In the genomic region with DNA sequence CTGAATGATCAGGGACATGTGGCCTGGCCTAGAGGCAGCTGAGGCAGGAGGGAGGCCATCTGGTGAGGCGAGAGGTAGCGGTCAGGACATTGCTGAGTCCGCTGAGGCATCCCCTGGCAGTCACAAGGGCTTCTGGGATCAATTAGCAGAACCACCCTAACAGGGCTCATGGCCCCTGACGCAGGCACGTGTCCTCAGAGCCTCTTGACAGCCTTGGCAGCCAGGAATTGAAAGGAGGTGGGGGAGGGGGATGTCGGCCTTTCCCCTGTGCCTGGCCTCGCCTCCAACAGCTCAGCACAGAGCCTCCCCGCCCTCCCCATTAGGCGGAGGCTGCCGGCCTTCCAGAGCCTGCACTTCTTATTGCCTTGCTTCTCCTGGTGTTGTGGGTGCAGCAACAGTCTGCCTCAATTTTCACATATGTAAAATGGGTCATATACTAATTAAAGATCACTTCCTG, we compare ENCODE assay signal across 10 cellular contexts. TPM values are rescaled to one million over a fixed set of nuclear protein-coding genes. Genes with fewer than 3 reads are reported as not detected.
DNase-seq lines count a peak whose midpoint lies in the region; ATAC-seq and TF ChIP-seq lines count a peak whose summit lies in the region.
"Had no signal": no experiment of that assay in that cellular context is flagged by ENCODE, and none has a peak within 500 bp of the region (broad histone marks: within the 10 kb centered on the region; RNA-seq: fewer than 3 reads in every experiment).

No MANE protein-coding gene starts in this region.

- no peaks in the 10 kb centered on the region for H3K4me1 ChIP-seq in CD4-positive, alpha-beta memory T cell (ENCODE audit: insufficient read depth, low read length)

- POLR2A ChIA-PET in CD4-positive, alpha-beta memory T cell (lab: Charles Lee; ENCODE audit: partially characterized antibody), result no interaction called here

- peaks cover 0 to 4% (median 2%) of the 10 kb centered on the region in 4 donors for H3K4me1 Mint-ChIP-seq in CD4-positive, alpha-beta memory T cell

- no peak overlapping the region for H3K27ac ChIP-seq in CD4-positive, alpha-beta memory T cell (ENCODE audit: low read depth, low read length)
- H3K27ac ChIP-seq: brain microvascular endothelial cell had no signal

- ATAC-seq in HG02884 (IDR thresholded peaks at IDR 0.05; ENCODE audit: unreplicated experiment) (no peak), GM19023 (IDR thresholded peaks at IDR 0.05; ENCODE audit: unreplicated experiment) (no peak)
- ATAC-seq: stimulated activated memory B cell treated with anti-CD40 and anti-IgM and Interleukin-4, amounts not matched to agents 10 μg/mL and 1 μg/mL and 100 μg/mL, for 72 hours had no signal

- intact Hi-C loops in CD4-positive, alpha-beta memory T cell (cut with micrococcal nuclease), result no loop called here

- no peaks in the 10 kb centered on the region for H3K36me3 ChIP-seq in CD4-positive, alpha-beta memory T cell (ENCODE audit: insufficient read depth, low read length)
- H3K36me3 ChIP-seq: brain microvascular endothelial cell had no signal

- no peaks in the 10 kb centered on the region for H3K9me3 ChIP-seq in CD4-positive, alpha-beta memory T cell (ENCODE audit: control insufficient read depth in 1 of 2, low read length in 2 of 2)

- no peaks in the 10 kb centered on the region for H3K9me3 Mint-ChIP-seq in CD4-positive, alpha-beta memory T cell
- H3K9me3 Mint-ChIP-seq: stimulated activated memory B cell treated with anti-CD40 and anti-IgM and Interleukin-4, amounts not matched to agents 10 μg/mL and 1 μg/mL and 100 μg/mL, for 72 hours had no signal

- no peak overlapping the region for H3K4me3 Mint-ChIP-seq in CD4-positive, alpha-beta memory T cell
- H3K4me3 Mint-ChIP-seq: stimulated activated memory B cell treated with anti-CD40 and anti-IgM and Interleukin-4, amounts not matched to agents 10 μg/mL and 1 μg/mL and 100 μg/mL, for 72 hours had no signal

- no peaks in the 10 kb centered on the region for H3K27me3 Mint-ChIP-seq in CD4-positive, alpha-beta memory T cell

- no peaks in the 10 kb centered on the region for H3K27me3 ChIP-seq in CD4-positive, alpha-beta memory T cell (ENCODE audit: insufficient read depth, low read length)
- H3K27me3 ChIP-seq: brain microvascular endothelial cell had no signal

- H3K27ac Mint-ChIP-seq in CD4-positive, alpha-beta memory T cell, result no peak overlapping the region
- H3K27ac Mint-ChIP-seq: stimulated activated memory B cell treated with anti-CD40 and anti-IgM and Interleukin-4, amounts not matched to agents 10 μg/mL and 1 μg/mL and 100 μg/mL, for 72 hours had no signal

- CTCF ChIA-PET in CD4-positive, alpha-beta memory T cell (lab: Charles Lee; ENCODE audit: partially characterized antibody), result interaction anchor here (0.6 kb wide), 1 partner anchor 415 kb away, joined by 3 read pairs; no protein-coding TSS in a partner anchor

- no peak for TF ChIP-seq CTCF in GM12865 (IDR thresholded peaks at IDR 0.05; ENCODE audit: insufficient read depth, low read depth, low read length, missing control alignments)
- TF ChIP-seq CTCF in fibroblast of villous mesenchyme (IDR thresholded peaks at IDR 0.05; ENCODE audit: insufficient read depth, low read depth, low read length), result no peak

- DNase-seq in GM12865 (ENCODE audit: low read depth) (peak; percentile 13), NOMO-1 treated with DMSO at 0.1 percent for 48 hours (lab: John Stamatoyannopoulos, UW; ENCODE audit: unreplicated experiment) (peak; percentile 10), fibroblast of villous mesenchyme (ENCODE audit: low read depth) (peak; percentile 72), retina (peak; percentile 91), COR-L47 (lab: John Stamatoyannopoulos, UW) (no peak)
- no peak for DNase-seq in CD4-positive, alpha-beta memory T cell
- DNase-seq: brain microvascular endothelial cell had no signal

- H3K36me3 Mint-ChIP-seq in CD4-positive, alpha-beta memory T cell, result no peaks in the 10 kb centered on the region
- H3K36me3 Mint-ChIP-seq: stimulated activated memory B cell treated with anti-CD40 and anti-IgM and Interleukin-4, amounts not matched to agents 10 μg/mL and 1 μg/mL and 100 μg/mL, for 72 hours had no signal

- no peak overlapping the region for H3K4me3 ChIP-seq in GM12865 (ENCODE audit: low read depth, low read length)
- H3K4me3 ChIP-seq in fibroblast of villous mesenchyme (ENCODE audit: low read depth, low read length), result no peak overlapping the region
- no peak overlapping the region for H3K4me3 ChIP-seq in CD4-positive, alpha-beta memory T cell (ENCODE audit: low read length in 2 of 2)

RNA-seq across cellular contexts. Expression of a gene that starts 55.5 kb away (rescaled TPM):
- total RNA-seq in fibroblast of villous mesenchyme, result not detected in 2 replicates
- under 1 TPM; 0.29 to 0.55 TPM for total RNA-seq in CD4-positive, alpha-beta memory T cell
- under 1 TPM in 1 of 2 donors, not detected in 1; 0.05 TPM for polyA plus RNA-seq in CD4-positive, alpha-beta memory T cell

Comparison
In these comparisons a context has a peak if more than half of its experiments do, and no peak if none do; other contexts are left out.
1. DNase-seq: peak in GM12865 (single experiment), NOMO-1 treated with DMSO at 0.1 percent for 48 hours (single experiment), fibroblast of villous mesenchyme (single experiment) and retina (single experiment); none in CD4-positive, alpha-beta memory T cell (0 of 5) and COR-L47 (single experiment).